13 cellular contexts compared by ENCODE assay signal in genomic region chr1:67264899-67265298, GRCh38. TPM values are rescaled to one million over a fixed set of nuclear protein-coding genes. Genes with fewer than 3 reads are reported as not detected.
DNase-seq lines count a peak whose midpoint lies in the region; ATAC-seq and TF ChIP-seq lines count a peak whose summit lies in the region.
"Had no signal": no experiment of that assay in that cellular context is flagged by ENCODE, and none has a peak within 500 bp of the region (broad histone marks: within the 10 kb centered on the region; RNA-seq: fewer than 3 reads in every experiment).

No MANE protein-coding gene starts in this region.

- no peaks in the 10 kb centered on the region for H3K36me3 ChIP-seq in DOHH2 (ENCODE audit: control insufficient read depth, low read length)
- H3K36me3 ChIP-seq: gastroesophageal sphincter had no signal

- H3K27ac Mint-ChIP-seq in effector memory CD8-positive, alpha-beta T cell, result peak overlapping the region; percentile 65 to 71

- ATAC-seq in GM18519 (IDR thresholded peaks at IDR 0.05; ENCODE audit: low FRiP score, unreplicated experiment), result peak; percentile 67
- peak; percentile 49 for ATAC-seq in HG03558 (IDR thresholded peaks at IDR 0.05; ENCODE audit: extremely low read depth, unreplicated experiment)
- ATAC-seq in effector memory CD8-positive, alpha-beta T cell (replicated peaks), result peak; percentile 72
- no peak for ATAC-seq in HG02973 (IDR thresholded peaks at IDR 0.05; ENCODE audit: unreplicated experiment)
- ATAC-seq in left ventricle myocardium superior, result no peak
- ATAC-seq: gastroesophageal sphincter had no signal

- peak overlapping the region; percentile 54 to 58 for H3K4me3 Mint-ChIP-seq in effector memory CD8-positive, alpha-beta T cell

- no peaks in the 10 kb centered on the region for H3K27me3 Mint-ChIP-seq in effector memory CD8-positive, alpha-beta T cell

- no peaks in the 10 kb centered on the region for H4K20me1 ChIP-seq in DOHH2 (ENCODE audit: control insufficient read depth, insufficient read depth, low read depth, low read length)

- H3K4me1 ChIP-seq in DOHH2 (ENCODE audit: control insufficient read depth, low read length), result peaks cover 11% of the 10 kb centered on the region
- H3K4me1 ChIP-seq: gastroesophageal sphincter had no signal

- intact Hi-C loops in left ventricle myocardium superior (cut with micrococcal nuclease), result no loop called here

- H3K27me3 ChIP-seq in DOHH2 (ENCODE audit: control insufficient read depth, low read length), result no peaks in the 10 kb centered on the region
- H3K27me3 ChIP-seq: gastroesophageal sphincter had no signal

- peaks cover 15 to 19% of the 10 kb centered on the region in 2 donors for H3K4me1 Mint-ChIP-seq in effector memory CD8-positive, alpha-beta T cell (ENCODE audit: low read depth in 2 of 2)

- no peaks in the 10 kb centered on the region for H3K36me3 Mint-ChIP-seq in effector memory CD8-positive, alpha-beta T cell (ENCODE audit: insufficient read depth)

- no peaks in the 10 kb centered on the region for H3F3A ChIP-seq in DOHH2 (ENCODE audit: control insufficient read depth, insufficient read depth)

- TF ChIP-seq CTCF in DOHH2 (IDR thresholded peaks at IDR 0.05; ENCODE audit: low read depth, low read length, poor library complexity, severe bottlenecking), result no peak

- no peak for DNase-seq in effector memory CD8-positive, alpha-beta T cell
- DNase-seq in NK-92 (lab: John Stamatoyannopoulos, UW; ENCODE audit: unreplicated experiment) (no peak), left ventricle myocardium superior (no peak)
- DNase-seq: DMS 273 treated with DMSO at 0.1 percent for 48 hours, IMR-90, NCI-H2029 treated with DMSO at 0.1 percent for 48 hours, OCI-M1 had no signal

- H3K4me3 ChIP-seq in DOHH2 (ENCODE audit: low read length), result 0 out of 2 replicates have a peak overlapping the region, but pooled peaks have one; percentile 7
- H3K4me3 ChIP-seq: gastroesophageal sphincter had no signal

- H3K4me2 ChIP-seq in DOHH2 (ENCODE audit: low read length), result peak overlapping the region; percentile 27

- no peaks in the 10 kb centered on the region for H3K79me2 ChIP-seq in DOHH2 (ENCODE audit: control insufficient read depth, low read length)

- H3K27ac ChIP-seq in DOHH2 (ENCODE audit: low read depth, low read length), result no peak overlapping the region
- H3K27ac ChIP-seq: gastroesophageal sphincter had no signal

- no peaks in the 10 kb centered on the region for H3K9me2 ChIP-seq in DOHH2 (replicated peaks; ENCODE audit: control insufficient read depth, low read length)

- no peaks in the 10 kb centered on the region for H3K9me3 Mint-ChIP-seq in effector memory CD8-positive, alpha-beta T cell

- no peaks in the 10 kb centered on the region for H3K9me3 ChIP-seq in DOHH2 (ENCODE audit: control insufficient read depth, insufficient read depth, low read length)
- H3K9me3 ChIP-seq: gastroesophageal sphincter had no signal

RNA-seq across cellular contexts. Expression of gene IL12RB2, which starts 42.8 kb away (rescaled TPM):
- total RNA-seq in left ventricle myocardium superior, result 0.37 TPM
- total RNA-seq: IMR-90, myocyte had no signal

Comparison
In these comparisons a context has a peak if more than half of its experiments do, and no peak if none do; other contexts are left out.
1. ATAC-seq: peak in GM18519 (single experiment), HG03558 (single experiment) and effector memory CD8-positive, alpha-beta T cell (single experiment); none in HG02973 (single experiment) and left ventricle myocardium superior (single experiment).